2 cellular contexts compared by ENCODE assay signal in the genomic region with DNA sequence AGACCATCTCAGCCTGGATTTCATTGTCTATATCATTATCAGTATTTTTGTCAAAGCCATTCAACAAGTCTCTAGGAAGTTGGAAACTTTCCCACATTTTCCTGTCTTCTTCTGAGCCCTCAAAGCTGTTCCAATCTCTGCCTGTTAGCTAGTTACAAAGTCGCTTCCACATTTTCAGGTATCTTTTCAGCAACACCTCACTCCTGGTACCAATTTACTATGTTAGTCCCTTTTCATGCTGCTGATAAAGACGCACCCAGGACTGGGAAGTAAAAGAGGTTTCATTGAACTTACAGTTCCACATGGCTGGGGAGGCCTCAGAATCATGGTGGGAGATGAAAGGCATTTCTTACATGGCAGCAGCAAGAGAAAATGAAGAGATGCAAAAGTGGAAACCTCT.
A peak's percentile ranks its signal among the peaks of the same experiment; 100 is the strongest.
TF ChIP-seq lines count a peak whose summit lies in the region.

No MANE protein-coding gene starts in this region.

TF ChIP-seq in HEK293, 187 proteins besides CTCF, POLR2A, EP300 and RAD21:
- TF ChIP-seq ZNF571 (tag by site-specific recombination; IDR thresholded peaks at IDR 0.05) (no peak), ZNF707 (tag by site-specific recombination; IDR thresholded peaks at IDR 0.05) (peak; percentile 89)

TF ChIP-seq in K562, 482 proteins besides CTCF, POLR2A, EP300 and RAD21:
- TF ChIP-seq GABPB2 (CRISPR knock-in tag; conservative IDR thresholded peaks at IDR 0.05) (no peak), ZNF707 (CRISPR knock-in tag; conservative IDR thresholded peaks at IDR 0.05) (peak; percentile 90)
